Comparison of ENCODE assay signal across 8 cellular contexts in genomic region chr11:128715691-128716153, GRCh38. TPM values are rescaled to one million over a fixed set of nuclear protein-coding genes. Genes with fewer than 3 reads are reported as not detected.
DNase-seq lines count a peak whose midpoint lies in the region; ATAC-seq and TF ChIP-seq lines count a peak whose summit lies in the region.

No MANE protein-coding gene starts in this region.

- peak overlapping the region; percentile 90 for H3K27ac Mint-ChIP-seq in CD4-positive, alpha-beta T cell
- no peak overlapping the region for H3K27ac Mint-ChIP-seq in neural progenitor cell

- H3K9ac ChIP-seq in neural progenitor cell, result no peak overlapping the region

- H3K4me3 Mint-ChIP-seq in CD4-positive, alpha-beta T cell, result peak overlapping the region; percentile 67
- peak overlapping the region; percentile 22 for H3K4me3 Mint-ChIP-seq in neural progenitor cell

- peak overlapping the region; percentile 84 for H3K27ac ChIP-seq in CD4-positive, alpha-beta T cell (ENCODE audit: low read depth, low read length)
- no peak overlapping the region for H3K27ac ChIP-seq in neural progenitor cell

- H3K79me2 ChIP-seq in neural progenitor cell (ENCODE audit: low read depth), result no peaks in the 10 kb centered on the region

- peaks cover 25% of the 10 kb centered on the region for H3K36me3 Mint-ChIP-seq in CD4-positive, alpha-beta T cell (ENCODE audit: low read depth)
- H3K36me3 Mint-ChIP-seq in neural progenitor cell, result no peaks in the 10 kb centered on the region

- no peaks in the 10 kb centered on the region for H3K27me3 ChIP-seq in CD4-positive, alpha-beta T cell (ENCODE audit: control insufficient read depth, insufficient read depth, low read length)
- peaks cover 17% of the 10 kb centered on the region for H3K27me3 ChIP-seq in neural progenitor cell

- no peak overlapping the region for H3K4me3 ChIP-seq in neural progenitor cell

- H4K20me1 ChIP-seq in neural progenitor cell (ENCODE audit: low read depth), result no peaks in the 10 kb centered on the region

- CTCF ChIA-PET in CD4-positive, alpha-beta T cell (lab: Charles Lee), result interaction anchor here (1.0 to 1.3 kb wide), 3 partner anchors 20 to 42 kb away, joined by 3 to 4 read pairs (median 4); partner anchors contain the start of gene FLI1

- ATAC-seq in CD4-positive, alpha-beta T cell (ENCODE audit: poor library complexity), result no peak
- ATAC-seq in HG03196 (IDR thresholded peaks at IDR 0.05; ENCODE audit: unreplicated experiment) (no peak), GM18502 (IDR thresholded peaks at IDR 0.05; ENCODE audit: poor library complexity, unreplicated experiment) (no peak)

- intact Hi-C loops in CD4-positive, alpha-beta T cell (cut with DNase I, micrococcal nuclease), result loop anchor here (2.0 kb wide), 4 partner anchors 15 to 41 kb away; partner anchors contain the start of gene FLI1 (in 1 of the 2)

- H3K9me3 Mint-ChIP-seq in CD4-positive, alpha-beta T cell, result no peaks in the 10 kb centered on the region
- peaks cover 2% of the 10 kb centered on the region for H3K9me3 Mint-ChIP-seq in neural progenitor cell

- H3K9me3 ChIP-seq in CD4-positive, alpha-beta T cell (ENCODE audit: control insufficient read depth, low read length), result no peaks in the 10 kb centered on the region
- no peaks in the 10 kb centered on the region for H3K9me3 ChIP-seq in neural progenitor cell (ENCODE audit: low read depth)

- peaks cover 99% of the 10 kb centered on the region for H3K4me1 Mint-ChIP-seq in CD4-positive, alpha-beta T cell (ENCODE audit: low read depth)
- peaks cover 50% of the 10 kb centered on the region for H3K4me1 Mint-ChIP-seq in neural progenitor cell

- H2AFZ ChIP-seq in neural progenitor cell (replicated peaks), result no peak overlapping the region

- no peak for DNase-seq in CD4-positive, alpha-beta T cell
- peak; percentile 67 for DNase-seq in NCI-H1092 treated with DMSO at 0.1 percent for 48 hours (lab: John Stamatoyannopoulos, UW)
- DNase-seq in dermis microvascular lymphatic vessel endothelial cell (ENCODE audit: low read depth in 2 of 2), result peak; percentile 94 to 97
- DNase-seq in neural progenitor cell (ENCODE audit: low spot score), result peak; percentile 14
- no peak for DNase-seq in CD1c-positive myeloid dendritic cell (ENCODE audit: extremely low spot score)
- no peak for DNase-seq in germinal center (ENCODE audit: low spot score)

- H3K4me2 ChIP-seq in neural progenitor cell, result peak overlapping the region; percentile 51

- TF ChIP-seq CTCF in CD4-positive, alpha-beta T cell (IDR thresholded peaks at IDR 0.05), result no peak
- TF ChIP-seq CTCF in neural progenitor cell (IDR thresholded peaks at IDR 0.05), result no peak

- H3K27me3 Mint-ChIP-seq in CD4-positive, alpha-beta T cell, result no peaks in the 10 kb centered on the region
- H3K27me3 Mint-ChIP-seq in neural progenitor cell (ENCODE audit: insufficient read depth, low read depth), result peaks cover 15% of the 10 kb centered on the region

- H3K36me3 ChIP-seq in neural progenitor cell, result no peaks in the 10 kb centered on the region

- peaks cover 14% of the 10 kb centered on the region for H3F3A ChIP-seq in neural progenitor cell (ENCODE audit: low read depth)

- H3K4me1 ChIP-seq in neural progenitor cell, result peaks cover 30% of the 10 kb centered on the region

- POLR2A ChIA-PET in CD4-positive, alpha-beta T cell (lab: Charles Lee), result interaction anchor here (1.2 to 4.0 kb wide), 8 partner anchors 8 to 91 kb away, joined by 3 to 26 read pairs (median 9); partner anchors contain the start of gene FLI1

RNA-seq across cellular contexts. Expression of gene FLI1, which starts 21.9 kb away (rescaled TPM):
- 10 to 100 TPM; 56.6 to 60.4 TPM for total RNA-seq in CD4-positive, alpha-beta T cell
- total RNA-seq in dermis microvascular lymphatic vessel endothelial cell, result 97.7 and 109 TPM in 2 replicates
- not detected in 2 replicates for total RNA-seq in neural progenitor cell (ENCODE audit: low replicate concordance)

Comparison
In these comparisons a context has a peak if more than half of its experiments do, and no peak if none do; other contexts are left out.
1. DNase-seq: peak in NCI-H1092 treated with DMSO at 0.1 percent for 48 hours (single experiment), dermis microvascular lymphatic vessel endothelial cell (2 of 2) and neural progenitor cell (single experiment); none in CD4-positive, alpha-beta T cell (0 of 10), CD1c-positive myeloid dendritic cell (single experiment) and germinal center (single experiment).
2. RNA of gene FLI1, which starts 21.9 kb away (total RNA-seq): 97.7 to 109 TPM in dermis microvascular lymphatic vessel endothelial cell and 56.6 to 60.4 TPM in CD4-positive, alpha-beta T cell; not detected in neural progenitor cell; every median in the first group is over 10 times any median in the second.